ENCODE assay signal across 22 cellular contexts in the genomic region with DNA sequence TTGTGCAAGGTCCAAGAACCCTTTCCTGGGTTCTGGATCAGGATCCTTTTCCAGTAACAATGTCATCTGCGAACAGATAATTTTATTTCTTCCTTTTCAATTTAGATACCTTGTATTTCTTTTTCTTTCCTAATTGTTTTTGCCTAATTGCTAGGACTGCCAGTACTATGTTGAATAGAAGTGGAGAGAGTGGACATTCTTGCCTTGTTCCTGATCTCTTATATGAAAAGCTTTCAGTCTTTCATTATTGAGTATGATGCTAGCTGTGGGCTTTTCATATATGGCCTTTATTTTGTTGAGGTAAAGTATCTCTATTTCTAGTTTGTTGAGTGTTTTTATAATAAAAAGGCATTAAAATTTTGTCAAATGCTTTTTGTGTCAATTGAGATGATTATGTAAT. TPM values are rescaled to one million over a fixed set of nuclear protein-coding genes. Genes with fewer than 3 reads are reported as not detected.
DNase-seq lines count a peak whose midpoint lies in the region; ATAC-seq, FAIRE-seq and TF ChIP-seq lines count a peak whose summit lies in the region.
"Had no signal": no experiment of that assay in that cellular context is flagged by ENCODE, and none has a peak within 500 bp of the region (broad histone marks: within the 10 kb centered on the region; RNA-seq: fewer than 3 reads in every experiment).

No MANE protein-coding gene starts in this region.

- H3K9ac ChIP-seq in Loucy (ENCODE audit: low read depth, low read length, poor library complexity, severe bottlenecking) (no peak overlapping the region), iPS-18a (ENCODE audit: low read length) (no peak overlapping the region)
- H3K9ac ChIP-seq: GM23248 had no signal

- H3F3A ChIP-seq in Loucy (ENCODE audit: low read depth), result no peaks in the 10 kb centered on the region

- H4K20me1 ChIP-seq in Loucy (ENCODE audit: insufficient read depth, low read length, poor library complexity, severe bottlenecking), result no peaks in the 10 kb centered on the region

- H3K9me3 ChIP-seq in Loucy (ENCODE audit: insufficient read depth, low read depth, low read length) (peaks cover 3% of the 10 kb centered on the region; the same call in 1 of the 2 replicates), iPS-18a (ENCODE audit: control insufficient read depth, low read depth, low read length) (no peaks in the 10 kb centered on the region)
- H3K9me3 ChIP-seq: BE2C had no signal

- H3K4me1 ChIP-seq in Loucy (ENCODE audit: insufficient read depth, low read length, poor library complexity, severe bottlenecking) (no peaks in the 10 kb centered on the region), iPS-18a (ENCODE audit: control insufficient read depth, low read depth, low read length) (peaks cover 20% of the 10 kb centered on the region)
- H3K4me1 ChIP-seq: BE2C, HAP-1 had no signal

- intact Hi-C loops in head of caudate nucleus (cut with DNase I), result no loop called here

- no peak for TF ChIP-seq CTCF in HFFc6 (IDR thresholded peaks at IDR 0.05)
- TF ChIP-seq CTCF in Loucy (conservative IDR thresholded peaks at IDR 0.05; ENCODE audit: low read length), result no peak
- TF ChIP-seq CTCF in WTC11 (IDR thresholded peaks at IDR 0.05), result no peak

- H3K36me3 ChIP-seq in Loucy (ENCODE audit: insufficient read depth, low read length) (no peaks in the 10 kb centered on the region), iPS-18a (ENCODE audit: control insufficient read depth, low read depth, low read length) (peaks cover 45% of the 10 kb centered on the region)
- H3K36me3 ChIP-seq: BE2C, HAP-1 had no signal

- CTCF ChIA-PET in WTC11 (lab: Charles Lee), result interaction anchor here (1.0 to 2.9 kb wide), 4 partner anchors 40 to 85 kb away, joined by 3 to 13 read pairs (median 6); no protein-coding TSS in a partner anchor

- H3K4me3 ChIP-seq in Loucy (ENCODE audit: low read length, poor library complexity, severe bottlenecking), result peak overlapping the region; percentile 39
- H3K4me3 ChIP-seq in iPS-18a (ENCODE audit: low read length), result no peak overlapping the region
- H3K4me3 ChIP-seq: GM23248, HAP-1 had no signal

- H3K4me1 Mint-ChIP-seq in HFFc6 (ENCODE audit: low read depth), result peaks cover 5% of the 10 kb centered on the region; the same call in 1 of the 2 replicates
- H3K4me1 Mint-ChIP-seq in WTC11, result peaks cover 24% of the 10 kb centered on the region

- H3K27me3 Mint-ChIP-seq in HFFc6 (ENCODE audit: insufficient read depth) (peaks cover 8% of the 10 kb centered on the region), WTC11 (ENCODE audit: low read depth) (peaks cover 3% of the 10 kb centered on the region)

- FAIRE-seq in frontal cortex (lab: Jason Lieb, UNC), result no peak
- FAIRE-seq: A204.1, D721Med, G401.6, GM12891, HTR-8/SVneo had no signal

- H3K9me3 Mint-ChIP-seq in HFFc6, result peaks cover 8% of the 10 kb centered on the region; the same call in 1 of the 2 replicates
- H3K9me3 Mint-ChIP-seq in WTC11, result peaks cover 5% of the 10 kb centered on the region

- peak; percentile 24 for ATAC-seq in WTC11
- no peak for ATAC-seq in GM21526 (IDR thresholded peaks at IDR 0.05; ENCODE audit: low FRiP score, unreplicated experiment)
- ATAC-seq in GM19023 (IDR thresholded peaks at IDR 0.05; ENCODE audit: unreplicated experiment), result no peak

- DNase-seq in HFFc6, result no peak
- DNase-seq in WTC11 (ENCODE audit: low spot score), result no peak
- no peak for DNase-seq in frontal cortex (ENCODE audit: low spot score in 2 of 2)
- DNase-seq in head of caudate nucleus, result no peak
- DNase-seq: BE2C; CD4-positive, alpha-beta memory T cell; DMS153; DMS79 treated with DMSO at 0.1 percent for 48 hours; EL; GM23248; KBM-7 had no signal

- H3K4me2 ChIP-seq in Loucy (ENCODE audit: low read depth, low read length, poor library complexity, severe bottlenecking), result peak overlapping the region; percentile 57

- peak overlapping the region; percentile 74 for H2AFZ ChIP-seq in Loucy (ENCODE audit: low read length)
- H2AFZ ChIP-seq: GM23248 had no signal

- H3K9me2 ChIP-seq in Loucy (replicated peaks; ENCODE audit: low read depth, low read length), result no peaks in the 10 kb centered on the region

- no peaks in the 10 kb centered on the region for H3K79me2 ChIP-seq in Loucy (ENCODE audit: insufficient read depth, low read length)

- no peak overlapping the region for H3K27ac Mint-ChIP-seq in HFFc6
- peak overlapping the region; percentile 70 for H3K27ac Mint-ChIP-seq in WTC11
- H3K27ac Mint-ChIP-seq: CD4-positive, alpha-beta memory T cell had no signal

- H3K27ac ChIP-seq in iPS-18a (ENCODE audit: low read length), result peak overlapping the region; percentile 9
- H3K27ac ChIP-seq: C4-2B, GM23248 had no signal

- H3K36me3 Mint-ChIP-seq in HFFc6 (ENCODE audit: low read depth), result no peaks in the 10 kb centered on the region
- H3K36me3 Mint-ChIP-seq in WTC11, result peaks cover 37% of the 10 kb centered on the region
- H3K36me3 Mint-ChIP-seq: CD4-positive, alpha-beta memory T cell had no signal

- H3K27me3 ChIP-seq in Loucy (ENCODE audit: insufficient read depth, low read length, poor library complexity, severe bottlenecking) (no peaks in the 10 kb centered on the region), iPS-18a (ENCODE audit: control insufficient read depth, insufficient read depth, low read length) (no peaks in the 10 kb centered on the region)

- peak overlapping the region; percentile 46 for H3K4me3 Mint-ChIP-seq in HFFc6
- H3K4me3 Mint-ChIP-seq in WTC11, result no peak overlapping the region
- H3K4me3 Mint-ChIP-seq: CD4-positive, alpha-beta memory T cell had no signal

- POLR2A ChIA-PET in WTC11 (lab: Charles Lee), result interaction anchor here (1.0 to 1.5 kb wide), 3 partner anchors 12 to 93 kb away, joined by 3 to 4 read pairs (median 4); no protein-coding TSS in a partner anchor

TF ChIP-seq in WTC11, 78 proteins besides CTCF, POLR2A, EP300 and RAD21:
- peak; percentile 88 for TF ChIP-seq PRRX2 (CRISPR knock-in tag; IDR thresholded peaks at IDR 0.05)
- TF ChIP-seq, protein P1, sequence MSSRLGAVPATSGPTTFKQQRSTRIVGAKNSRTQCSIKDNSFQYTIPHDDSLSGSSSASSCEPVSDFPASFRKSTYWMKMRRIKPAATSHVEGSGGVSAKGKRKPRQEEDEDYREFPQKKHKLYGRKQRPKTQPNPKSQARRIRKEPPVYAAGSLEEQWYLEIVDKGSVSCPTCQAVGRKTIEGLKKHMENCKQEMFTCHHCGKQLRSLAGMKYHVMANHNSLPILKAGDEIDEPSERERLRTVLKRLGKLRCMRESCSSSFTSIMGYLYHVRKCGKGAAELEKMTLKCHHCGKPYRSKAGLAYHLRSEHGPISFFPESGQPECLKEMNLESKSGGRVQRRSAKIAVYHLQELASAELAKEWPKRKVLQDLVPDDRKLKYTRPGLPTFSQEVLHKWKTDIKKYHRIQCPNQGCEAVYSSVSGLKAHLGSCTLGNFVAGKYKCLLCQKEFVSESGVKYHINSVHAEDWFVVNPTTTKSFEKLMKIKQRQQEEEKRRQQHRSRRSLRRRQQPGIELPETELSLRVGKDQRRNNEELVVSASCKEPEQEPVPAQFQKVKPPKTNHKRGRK (CRISPR knock-in tag; IDR thresholded peaks at IDR 0.05; ENCODE audit: borderline replicate concordance), result 0 out of 2 replicates have a peak, but pooled peaks have one; percentile 39
- TF ChIP-seq, protein P2, sequence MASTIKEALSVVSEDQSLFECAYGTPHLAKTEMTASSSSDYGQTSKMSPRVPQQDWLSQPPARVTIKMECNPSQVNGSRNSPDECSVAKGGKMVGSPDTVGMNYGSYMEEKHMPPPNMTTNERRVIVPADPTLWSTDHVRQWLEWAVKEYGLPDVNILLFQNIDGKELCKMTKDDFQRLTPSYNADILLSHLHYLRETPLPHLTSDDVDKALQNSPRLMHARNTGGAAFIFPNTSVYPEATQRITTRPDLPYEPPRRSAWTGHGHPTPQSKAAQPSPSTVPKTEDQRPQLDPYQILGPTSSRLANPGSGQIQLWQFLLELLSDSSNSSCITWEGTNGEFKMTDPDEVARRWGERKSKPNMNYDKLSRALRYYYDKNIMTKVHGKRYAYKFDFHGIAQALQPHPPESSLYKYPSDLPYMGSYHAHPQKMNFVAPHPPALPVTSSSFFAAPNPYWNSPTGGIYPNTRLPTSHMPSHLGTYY (CRISPR knock-in tag; IDR thresholded peaks at IDR 0.05), result peak; percentile 19
- TF ChIP-seq, protein P3, sequence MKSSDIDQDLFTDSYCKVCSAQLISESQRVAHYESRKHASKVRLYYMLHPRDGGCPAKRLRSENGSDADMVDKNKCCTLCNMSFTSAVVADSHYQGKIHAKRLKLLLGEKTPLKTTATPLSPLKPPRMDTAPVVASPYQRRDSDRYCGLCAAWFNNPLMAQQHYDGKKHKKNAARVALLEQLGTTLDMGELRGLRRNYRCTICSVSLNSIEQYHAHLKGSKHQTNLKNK (CRISPR knock-in tag; IDR thresholded peaks at IDR 0.05), result peak; percentile 51; the same call in 1 of the 2 replicates
- TF ChIP-seq, protein P4, sequence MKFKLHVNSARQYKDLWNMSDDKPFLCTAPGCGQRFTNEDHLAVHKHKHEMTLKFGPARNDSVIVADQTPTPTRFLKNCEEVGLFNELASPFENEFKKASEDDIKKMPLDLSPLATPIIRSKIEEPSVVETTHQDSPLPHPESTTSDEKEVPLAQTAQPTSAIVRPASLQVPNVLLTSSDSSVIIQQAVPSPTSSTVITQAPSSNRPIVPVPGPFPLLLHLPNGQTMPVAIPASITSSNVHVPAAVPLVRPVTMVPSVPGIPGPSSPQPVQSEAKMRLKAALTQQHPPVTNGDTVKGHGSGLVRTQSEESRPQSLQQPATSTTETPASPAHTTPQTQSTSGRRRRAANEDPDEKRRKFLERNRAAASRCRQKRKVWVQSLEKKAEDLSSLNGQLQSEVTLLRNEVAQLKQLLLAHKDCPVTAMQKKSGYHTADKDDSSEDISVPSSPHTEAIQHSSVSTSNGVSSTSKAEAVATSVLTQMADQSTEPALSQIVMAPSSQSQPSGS (CRISPR knock-in tag; IDR thresholded peaks at IDR 0.05; ENCODE audit: borderline replicate concordance, low read depth), result no peak
- TF ChIP-seq RORB (CRISPR knock-in tag; IDR thresholded peaks at IDR 0.05), result no peak

RNA-seq across cellular contexts. Expression of a gene that starts 42.2 kb away (rescaled TPM):
- 10 to 100 TPM in 1 of 6 experiments, 1 to 10 TPM in 5; 5.9 to 10.8 (median 7.1) TPM for total RNA-seq in HFFc6 (2021; fragmentation: NEBNext Ultra II Directional; extraction: Animal tissue kit (Norgen Biotek cat#: 25700))
- total RNA-seq in WTC11 (2021), result 24.5 to 56.6 TPM (median 31.8 TPM) in 3 replicates
- 160 TPM for total RNA-seq in frontal cortex
